Comparison of ENCODE assay signal across 8 cellular contexts in the genomic region with DNA sequence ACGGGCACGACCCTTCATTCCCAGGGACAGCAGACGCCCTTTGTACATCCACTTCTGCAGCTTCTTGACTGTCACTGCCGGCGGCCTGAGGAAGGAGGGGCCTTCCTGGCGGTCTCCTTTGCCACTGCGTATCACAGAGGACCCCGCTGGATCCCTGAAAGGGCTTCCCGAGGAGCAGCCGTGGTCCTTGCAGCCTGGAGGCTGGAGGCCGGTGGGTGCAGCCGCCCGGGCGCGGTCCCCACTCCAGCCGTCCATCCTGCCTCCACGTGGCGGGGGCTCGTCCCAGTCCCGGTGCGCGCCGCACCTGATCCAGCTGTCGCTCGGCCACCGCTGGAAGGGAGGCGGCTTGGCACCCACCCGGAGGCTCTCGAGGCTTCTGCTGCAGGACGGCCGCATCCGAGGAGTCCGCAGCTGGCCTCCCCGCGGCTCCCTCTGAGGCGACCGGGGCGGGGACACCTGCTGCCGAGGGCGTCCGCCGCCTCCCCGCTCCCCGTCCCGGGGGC. TPM values are rescaled to one million over a fixed set of nuclear protein-coding genes. Genes with fewer than 3 reads are reported as not detected.
A peak's percentile ranks its signal among the peaks of the same experiment; 100 is the strongest.
DNase-seq lines count a peak whose midpoint lies in the region; ATAC-seq, FAIRE-seq and TF ChIP-seq lines count a peak whose summit lies in the region.

No MANE protein-coding gene starts in this region.

- CTCF ChIA-PET in AG04450 (lab: Charles Lee) (interaction anchor here (1.7 to 2.0 kb wide), 3 partner anchors 54 to 256 kb away, joined by 6 to 11 read pairs (median 8); a partner anchor contains a TSS), K562 (lab: Yijun Ruan, JAX; ENCODE audit: low intra/inter-chr PET ratio) (no interaction called here)

- peak overlapping the region; percentile 78 to 92 for H3K9ac ChIP-seq in K562 (ENCODE audit: insufficient read depth in 1 of 2, low read depth in 2 of 2, low read length in 2 of 2)
- peak overlapping the region; percentile 78 for H3K9ac ChIP-seq in keratinocyte (ENCODE audit: control insufficient read depth, extremely low read depth, insufficient read depth, low read length)

- TF ChIP-seq POLR2A in K562 (conservative IDR thresholded peaks at IDR 0.05): no peak

- POLR2A ChIA-PET in AG04450 (lab: Yijun Ruan, JAX): interaction anchor here (0.6 to 1.1 kb wide), 3 partner anchors 18 to 255 kb away, joined by 3 to 4 read pairs (median 3); no protein-coding TSS in a partner anchor
- POLR2A ChIA-PET in K562 (lab: Yijun Ruan, JAX): interaction anchor here (0.7 to 3.5 kb wide), 5 partner anchors 9 to 39 kb away, joined by 3 to 12 read pairs (median 4); no protein-coding TSS in a partner anchor

- H4K20me1 ChIP-seq in K562 (replicated peaks; ENCODE audit: control insufficient read depth, insufficient read depth, low read length) (no peaks in the 10 kb centered on the region), keratinocyte (ENCODE audit: control insufficient read depth, extremely low read depth, insufficient read depth, low read length) (no peaks in the 10 kb centered on the region)

- TF ChIP-seq CTCF in AG04450 (IDR thresholded peaks at IDR 0.05; ENCODE audit: low read depth, low read length) (no peak), K562 (IDR thresholded peaks at IDR 0.05 in 2 of 3, conservative IDR thresholded peaks at IDR 0.05 in 1 of 3; ENCODE audit: insufficient read depth in 2 of 3, low read depth in 1 of 3, low read length in 3 of 3) (no peak), keratinocyte (optimal IDR thresholded peaks at IDR 0.05 in 1 of 3, IDR thresholded peaks at IDR 0.05 in 1 of 3, conservative IDR thresholded peaks at IDR 0.05 in 1 of 3; ENCODE audit: extremely low read depth in 1 of 3, insufficient read depth in 2 of 3, low read length in 3 of 3) (no peak)

- DNase-seq in AG04450 (ENCODE audit: low read depth, low spot score): no peak
- DNase-seq in SJCRH30: peak; percentile 54 to 63
- DNase-seq in K562 (ENCODE audit: extremely low read depth in 1 of 4, low spot score in 3 of 4): peak in 1 of 4 experiments; percentile 56
- DNase-seq in keratinocyte (ENCODE audit: low read depth, low spot score): no peak
- peak; percentile 22 for DNase-seq in stimulated activated CD4-positive, alpha-beta T cell treated with anti-CD3 and anti-CD28 coated beads, Interleukin-1b, Interleukin-23, amount 100 ng/mL, for 48 hours
- DNase-seq in superior temporal gyrus (ENCODE audit: extremely low spot score): no peak

- dilution Hi-C loops in keratinocyte (cut with MboI; ENCODE audit: extremely low pct_ligation_motif_present, low sequenced_read_pairs): no loop called here

- peaks cover 49% of the 10 kb centered on the region for H3K79me2 ChIP-seq in K562 (ENCODE audit: control insufficient read depth, insufficient read depth, low read length)
- H3K79me2 ChIP-seq in keratinocyte (ENCODE audit: control insufficient read depth, insufficient read depth, low read length): peaks cover 9% of the 10 kb centered on the region

- no peak for TF ChIP-seq EP300 in K562 (IDR thresholded peaks at IDR 0.05; ENCODE audit: low read length)

- H3K4me2 ChIP-seq in K562 (ENCODE audit: insufficient read depth, low read length): peak overlapping the region; percentile 81
- H3K4me2 ChIP-seq in keratinocyte (ENCODE audit: control insufficient read depth, extremely low read depth, insufficient read depth, low read depth, low read length): peak overlapping the region; percentile 86

- H3K36me3 ChIP-seq in SJCRH30: no peaks in the 10 kb centered on the region; the same call in 1 of the 2 replicates
- no peaks in the 10 kb centered on the region for H3K36me3 ChIP-seq in K562 (ENCODE audit: control insufficient read depth, insufficient read depth, low read length)
- no peaks in the 10 kb centered on the region for H3K36me3 ChIP-seq in keratinocyte (ENCODE audit: control insufficient read depth in 2 of 2, extremely low read depth in 1 of 2, insufficient read depth in 2 of 2, low read length in 2 of 2)

- no TSS peak for BruUV-seq in K562 (replicated peaks; lab: Mats Ljungman, UMichigan)

- H3K9me1 ChIP-seq in K562 (ENCODE audit: control insufficient read depth, insufficient read depth, low read length): no peaks in the 10 kb centered on the region
- no peaks in the 10 kb centered on the region for H3K9me1 ChIP-seq in keratinocyte (ENCODE audit: control insufficient read depth, extremely low read depth, insufficient read depth, low read length)

- under 1% methylated on average over 44 of the region's 45 CpGs for WGBS in K562 (ENCODE audit: insufficient coverage, low coverage, missing lambda C conversion rate)

- no peaks in the 10 kb centered on the region for H3K9me3 ChIP-seq in AG04450 (ENCODE audit: control insufficient read depth, insufficient read depth, low read length)
- H3K9me3 ChIP-seq in SJCRH30 (replicated peaks): no peaks in the 10 kb centered on the region
- H3K9me3 ChIP-seq in K562 (replicated peaks; ENCODE audit: control insufficient read depth, insufficient read depth, low read depth, low read length): no peaks in the 10 kb centered on the region
- no peaks in the 10 kb centered on the region for H3K9me3 ChIP-seq in keratinocyte (ENCODE audit: control insufficient read depth, low read depth, low read length)

- TF ChIP-seq RAD21 in K562 (CRISPR knock-in tag; conservative IDR thresholded peaks at IDR 0.05 in 1 of 2, IDR thresholded peaks at IDR 0.05 in 1 of 2): no peak

- H3K4me1 ChIP-seq in SJCRH30: peaks cover 11% of the 10 kb centered on the region
- H3K4me1 ChIP-seq in K562 (replicated peaks in 1 of 2; ENCODE audit: control insufficient read depth in 2 of 2, insufficient read depth in 2 of 2, low read length in 2 of 2): peaks cover 7 to 17% of the 10 kb centered on the region in 2 experiments; a peak in 4 of 5 replicates
- peaks cover 23% of the 10 kb centered on the region for H3K4me1 ChIP-seq in keratinocyte (ENCODE audit: control insufficient read depth, extremely low read depth, insufficient read depth, low read length)

- in situ Hi-C loops in K562 (cut with MboI): no loop called here

- H3K27me3 ChIP-seq in AG04450 (ENCODE audit: control insufficient read depth, insufficient read depth, low read length) (no peaks in the 10 kb centered on the region), SJCRH30 (no peaks in the 10 kb centered on the region), K562 (ENCODE audit: control insufficient read depth in 2 of 2, insufficient read depth in 2 of 2, low read length in 2 of 2) (no peaks in the 10 kb centered on the region), keratinocyte (ENCODE audit: control insufficient read depth, extremely low read depth, insufficient read depth, low read length) (no peaks in the 10 kb centered on the region)

- H2AFZ ChIP-seq in K562 (ENCODE audit: low read depth, low read length) (peak overlapping the region; percentile 93), keratinocyte (ENCODE audit: control insufficient read depth, low read length) (peak overlapping the region; percentile 88)

- ATAC-seq in GM19023 (IDR thresholded peaks at IDR 0.05; ENCODE audit: unreplicated experiment) (peak; percentile 43), HG03139 (IDR thresholded peaks at IDR 0.05; ENCODE audit: unreplicated experiment) (peak; percentile 26), K562 (peak; percentile 55)

- intact Hi-C loops in K562 (cut with micrococcal nuclease): loop anchor here (5.0 kb wide), 2 partner anchors 42 to 57 kb away; a partner anchor contains a TSS

- H3K27ac ChIP-seq in AG04450 (ENCODE audit: low read depth, low read length) (no peak overlapping the region), SJCRH30 (no peak overlapping the region; the same call in 1 of the 2 replicates), K562 (ENCODE audit: extremely low read depth, low read depth, low read length) (peak overlapping the region; percentile 90), keratinocyte (ENCODE audit: control insufficient read depth, insufficient read depth, low read length) (peak overlapping the region; percentile 24)

- H3K4me3 ChIP-seq in AG04450 (ENCODE audit: low read depth, low read length) (peak overlapping the region; percentile 79), SJCRH30 (peak overlapping the region; percentile 95), K562 (peak overlapping the region; percentile 68), keratinocyte (ENCODE audit: control insufficient read depth in 2 of 3, extremely low read depth in 1 of 3, insufficient read depth in 2 of 3, low read depth in 1 of 3, low read length in 3 of 3) (peak overlapping the region; percentile 81 to 94 (median 91))

- FAIRE-seq in K562 (lab: Jason Lieb, UNC) (peak; percentile 52), keratinocyte (lab: Jason Lieb, UNC) (no peak)

RNA-seq across cellular contexts. Expression of a gene that starts 0.4 kb away (rescaled TPM):
- polyA plus RNA-seq in AG04450 (2011; rRNA removed): 4.7 and 5.7 TPM in 2 replicates
- 11.0 and 14.2 TPM in 2 replicates for polyA minus RNA-seq in AG04450 (2011; rRNA and poly(A)+ RNA removed)
- total RNA-seq in SJCRH30 (2014; rRNA removed; shearing (Covaris generic)): 5.2 and 6.7 TPM in 2 replicates
- total RNA-seq in K562 (2011; cell fraction: chromatin; rRNA removed; ENCODE audit: low replicate concordance): 9.4 and 28.8 TPM in 2 replicates
- total RNA-seq in K562 (2011; cell fraction: nucleolus; rRNA removed): 6.0 and 9.7 TPM in 2 replicates
- 10.6 and 11.6 TPM in 2 replicates for total RNA-seq in K562 (2011; cell fraction: nucleoplasm; rRNA removed)
- 4.5 and 5.8 TPM in 2 replicates for total RNA-seq in K562 (2014; rRNA removed)
- total RNA-seq in K562 (2014; rRNA removed; fragmentation: Illumina TruSeq; extraction: Trizol): 8.6 and 8.7 TPM in 2 replicates
- 7.8 and 8.3 TPM in 2 replicates for total RNA-seq in K562 (2015; rRNA removed; fragmentation: Illumina TruSeq; extraction: Trizol)
- 6.0 and 6.4 TPM in 2 replicates for total RNA-seq in K562 (2021)
- polyA plus RNA-seq in K562 (2011; rRNA removed): 4.9 and 5.5 TPM in 2 replicates
- polyA plus RNA-seq in K562 (2011; cell fraction: cytosol; rRNA removed): 1.4 and 2.3 TPM in 2 replicates
- 3.5 and 4.2 TPM in 2 replicates for polyA plus RNA-seq in K562 (2011; cell fraction: nucleus; rRNA removed)
- polyA plus RNA-seq in K562 (2012): 2.0 and 2.1 TPM in 2 replicates
- polyA plus RNA-seq in K562 (2014; fragmentation: Illumina TruSeq; extraction: Trizol): 3.3 and 3.9 TPM in 2 replicates
- under 1 TPM; 0.39 to 0.77 TPM for polyA plus RNA-seq in K562 (2014; fragmentation: Nextera tagmentation; extraction: Ambion mirVana)
- 2.3 and 2.6 TPM in 2 replicates for polyA plus RNA-seq in K562 (2014; rRNA removed)
- 22.0 and 27.4 TPM in 2 replicates for polyA minus RNA-seq in K562 (2011; rRNA and poly(A)+ RNA removed)
- polyA minus RNA-seq in K562 (2011; cell fraction: cytosol; rRNA and poly(A)+ RNA removed): 7.5 and 8.6 TPM in 2 replicates
- 10.0 and 19.5 TPM in 2 replicates for polyA minus RNA-seq in K562 (2011; cell fraction: nucleus; rRNA and poly(A)+ RNA removed)
- 1.4 to 1.8 TPM (median 1.7 TPM) in 3 replicates for polyA plus RNA-seq in keratinocyte
- polyA plus RNA-seq in keratinocyte (2011; ENCODE audit: low read depth): 0.41 TPM
- 0.69 and 1.4 TPM in 2 replicates for polyA plus RNA-seq in keratinocyte (2011; cell fraction: cytosol; rRNA removed)
- polyA plus RNA-seq in keratinocyte (2011; cell fraction: nucleus; rRNA removed): 1.9 and 2.6 TPM in 2 replicates
- 1.4 TPM in 2 replicates for polyA plus RNA-seq in keratinocyte (2012; ENCODE audit: low replicate concordance)
- polyA minus RNA-seq in keratinocyte: 1.2 to 5.3 TPM (median 4.1 TPM) in 3 replicates
- 2.1 TPM for polyA minus RNA-seq in keratinocyte (2011; cell fraction: cytosol; rRNA and poly(A)+ RNA removed)
- polyA minus RNA-seq in keratinocyte (2011; cell fraction: nucleus; rRNA and poly(A)+ RNA removed): 3.6 and 5.7 TPM in 2 replicates

RNA-seq across cellular contexts. Expression of a gene that starts 59.0 kb away (rescaled TPM):
- polyA plus RNA-seq in AG04450 (2011; rRNA removed) (28.0 and 31.2 TPM in 2 replicates), K562 (2011; rRNA removed) (36.0 and 38.5 TPM in 2 replicates), K562 (2014; fragmentation: Illumina TruSeq; extraction: Trizol) (24.7 and 38.7 TPM in 2 replicates), K562 (2014; fragmentation: Nextera tagmentation; extraction: Ambion mirVana) (10 to 100 TPM; 17.0 to 22.5 TPM), K562 (2014; rRNA removed) (33.5 and 41.7 TPM in 2 replicates), keratinocyte (15.8 to 27.3 TPM (median 25.4 TPM) in 3 replicates)
- 11.4 and 15.4 TPM in 2 replicates for polyA minus RNA-seq in AG04450 (2011; rRNA and poly(A)+ RNA removed)
- total RNA-seq in SJCRH30 (2014; rRNA removed; shearing (Covaris generic)): 21.7 and 25.8 TPM in 2 replicates
- 24.3 and 26.2 TPM in 2 replicates for total RNA-seq in K562 (2011; cell fraction: chromatin; rRNA removed; ENCODE audit: low replicate concordance)
- total RNA-seq in K562 (2011; cell fraction: nucleolus; rRNA removed): 10.3 and 16.3 TPM in 2 replicates
- total RNA-seq in K562 (2011; cell fraction: nucleoplasm; rRNA removed): 15.6 and 17.2 TPM in 2 replicates
- total RNA-seq in K562 (2014; rRNA removed) (36.1 and 58.6 TPM in 2 replicates), K562 (2014; rRNA removed; fragmentation: Illumina TruSeq; extraction: Trizol) (30.1 and 31.6 TPM in 2 replicates), K562 (2015; rRNA removed; fragmentation: Illumina TruSeq; extraction: Trizol) (33.2 and 34.7 TPM in 2 replicates), K562 (2021) (33.0 and 34.8 TPM in 2 replicates)
- 22.8 and 39.6 TPM in 2 replicates for polyA plus RNA-seq in K562 (2011; cell fraction: cytosol; rRNA removed)
- polyA plus RNA-seq in K562 (2011; cell fraction: nucleus; rRNA removed): 40.2 and 52.5 TPM in 2 replicates
- polyA plus RNA-seq in K562 (2012): 32.5 and 34.3 TPM in 2 replicates
- 12.1 and 14.3 TPM in 2 replicates for polyA minus RNA-seq in K562 (2011; rRNA and poly(A)+ RNA removed)
- 19.7 and 21.9 TPM in 2 replicates for polyA minus RNA-seq in K562 (2011; cell fraction: cytosol; rRNA and poly(A)+ RNA removed)
- 13.2 and 14.4 TPM in 2 replicates for polyA minus RNA-seq in K562 (2011; cell fraction: nucleus; rRNA and poly(A)+ RNA removed)
- polyA plus RNA-seq in keratinocyte (2011; ENCODE audit: low read depth): 41.3 TPM
- polyA plus RNA-seq in keratinocyte (2011; cell fraction: cytosol; rRNA removed): 15.8 and 19.6 TPM in 2 replicates
- polyA plus RNA-seq in keratinocyte (2011; cell fraction: nucleus; rRNA removed): 29.7 and 31.3 TPM in 2 replicates
- polyA plus RNA-seq in keratinocyte (2012; ENCODE audit: low replicate concordance): 19.3 and 26.2 TPM in 2 replicates
- polyA minus RNA-seq in keratinocyte: 6.2 to 17.9 TPM (median 9.3 TPM) in 3 replicates
- polyA minus RNA-seq in keratinocyte (2011; cell fraction: cytosol; rRNA and poly(A)+ RNA removed): 5.9 TPM
- 11.6 and 20.6 TPM in 2 replicates for polyA minus RNA-seq in keratinocyte (2011; cell fraction: nucleus; rRNA and poly(A)+ RNA removed)

Comparison
In these comparisons a context has a peak if more than half of its experiments do, and no peak if none do; other contexts are left out.
1. DNase-seq: peak in SJCRH30 (2 of 2) and stimulated activated CD4-positive, alpha-beta T cell treated with anti-CD3 and anti-CD28 coated beads, Interleukin-1b, Interleukin-23, amount 100 ng/mL, for 48 hours (single experiment); none in AG04450 (single experiment), keratinocyte (single experiment) and superior temporal gyrus (single experiment).
2. H3K27ac ChIP-seq: peak in K562 (single experiment) and keratinocyte (single experiment); none in AG04450 (single experiment) and SJCRH30 (single experiment).
3. Peak in every context shown above with its lines, with median percentiles within 50 percentile points of each other: H3K4me3 ChIP-seq and ATAC-seq.